Comparison of ENCODE assay signal across 1 cellular context in the genomic region with DNA sequence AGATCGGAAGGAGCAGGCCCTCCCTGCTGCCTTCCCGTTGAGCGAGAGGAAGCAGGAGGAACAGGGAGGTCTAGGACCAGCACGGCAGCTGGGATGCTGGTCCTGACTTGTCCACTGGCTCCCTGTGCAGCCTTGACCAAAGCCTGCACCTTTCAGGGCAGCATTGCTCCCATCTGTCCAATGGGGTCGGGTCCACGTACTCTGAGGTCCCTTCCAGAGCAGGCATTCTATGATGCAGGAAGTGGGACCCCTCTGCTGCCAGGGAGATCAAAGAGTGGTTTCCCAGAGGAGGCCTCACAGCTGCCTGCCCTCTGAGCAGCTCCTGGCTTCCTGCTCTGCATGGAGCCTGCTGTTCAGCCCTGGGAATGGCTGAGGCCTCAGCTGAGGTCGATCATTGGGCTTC.
A peak's percentile ranks its signal among the peaks of the same experiment; 100 is the strongest.
TF ChIP-seq lines count a peak whose summit lies in the region.

No MANE protein-coding gene starts in this region.

TF ChIP-seq in HepG2, 621 proteins besides CTCF, POLR2A, EP300 and RAD21 (continued from another document and continues in another):
- TF ChIP-seq HMGXB4 (CRISPR knock-in tag; IDR thresholded peaks at IDR 0.05; ENCODE audit: borderline replicate concordance in 1 of 2, low read depth in 1 of 2) (no peak), ARID4A (CRISPR knock-in tag; IDR thresholded peaks at IDR 0.05; ENCODE audit: borderline replicate concordance) (peak; percentile 34; the same call in 1 of the 2 replicates), RCOR2 (CRISPR knock-in tag; IDR thresholded peaks at IDR 0.05) (no peak), HNF1B (CRISPR knock-in tag; IDR thresholded peaks at IDR 0.05) (peak; percentile 57), RXRA (CRISPR knock-in tag; IDR thresholded peaks at IDR 0.05) (peak; percentile 62; the same call in 1 of the 2 replicates), ZBTB1 (CRISPR knock-in tag; IDR thresholded peaks at IDR 0.05; ENCODE audit: borderline replicate concordance) (no peak), HOXA3 (CRISPR knock-in tag; IDR thresholded peaks at IDR 0.05) (peak; percentile 25; the same call in 1 of the 2 replicates), ZNF317 (CRISPR knock-in tag; IDR thresholded peaks at IDR 0.05) (no peak; the same call in 1 of the 2 replicates), ZNF772 (CRISPR knock-in tag; IDR thresholded peaks at IDR 0.05) (no peak), ZNF790 (CRISPR knock-in tag; IDR thresholded peaks at IDR 0.05; ENCODE audit: borderline replicate concordance) (no peak), ZNF329 (CRISPR knock-in tag; IDR thresholded peaks at IDR 0.05; ENCODE audit: low read depth) (no peak), ZNF792 (CRISPR knock-in tag; IDR thresholded peaks at IDR 0.05) (no peak), IKZF4 (CRISPR knock-in tag; IDR thresholded peaks at IDR 0.05; ENCODE audit: borderline replicate concordance, low read depth, not compliant biosample characterization) (no peak), PHF8 (CRISPR knock-in tag; IDR thresholded peaks at IDR 0.05) (no peak), ELF3 (CRISPR knock-in tag; IDR thresholded peaks at IDR 0.05) (peak; percentile 93), ZMYM4 (CRISPR knock-in tag; IDR thresholded peaks at IDR 0.05) (peak; percentile 32; the same call in 1 of the 2 replicates), MED1 (CRISPR knock-in tag; IDR thresholded peaks at IDR 0.05) (peak; percentile 60), ZNF230 (CRISPR knock-in tag; IDR thresholded peaks at IDR 0.05) (no peak), KDM1A (CRISPR knock-in tag; IDR thresholded peaks at IDR 0.05) (peak; percentile 26; the same call in 1 of the 2 replicates), ELF1 (CRISPR knock-in tag; IDR thresholded peaks at IDR 0.05) (peak; percentile 81), ZNF629 (CRISPR knock-in tag; conservative IDR thresholded peaks at IDR 0.05) (peak; percentile 58; the same call in 1 of the 2 replicates), ZBTB3 (CRISPR knock-in tag; IDR thresholded peaks at IDR 0.05; ENCODE audit: borderline replicate concordance, low read depth) (no peak), ZNF75D (CRISPR knock-in tag; IDR thresholded peaks at IDR 0.05; ENCODE audit: borderline replicate concordance) (no peak), ZSCAN21 (CRISPR knock-in tag; IDR thresholded peaks at IDR 0.05; ENCODE audit: borderline replicate concordance) (0 out of 2 replicates have a peak, but pooled peaks have one; percentile 27), GRHL1 (CRISPR knock-in tag; conservative IDR thresholded peaks at IDR 0.05) (no peak), ARID2 (CRISPR knock-in tag; IDR thresholded peaks at IDR 0.05; ENCODE audit: borderline replicate concordance) (no peak), ZNF124 (CRISPR knock-in tag; IDR thresholded peaks at IDR 0.05) (no peak), IRX3 (CRISPR knock-in tag; IDR thresholded peaks at IDR 0.05; ENCODE audit: borderline replicate concordance, low read depth) (no peak), NRL (CRISPR knock-in tag; IDR thresholded peaks at IDR 0.05; ENCODE audit: borderline replicate concordance) (0 out of 2 replicates have a peak, but pooled peaks have one; percentile 22), TRIM22 (IDR thresholded peaks at IDR 0.05) (no peak), ZBTB7A (CRISPR knock-in tag; IDR thresholded peaks at IDR 0.05) (0 out of 2 replicates have a peak, but pooled peaks have one; percentile 54)
- TF ChIP-seq, protein P1, sequence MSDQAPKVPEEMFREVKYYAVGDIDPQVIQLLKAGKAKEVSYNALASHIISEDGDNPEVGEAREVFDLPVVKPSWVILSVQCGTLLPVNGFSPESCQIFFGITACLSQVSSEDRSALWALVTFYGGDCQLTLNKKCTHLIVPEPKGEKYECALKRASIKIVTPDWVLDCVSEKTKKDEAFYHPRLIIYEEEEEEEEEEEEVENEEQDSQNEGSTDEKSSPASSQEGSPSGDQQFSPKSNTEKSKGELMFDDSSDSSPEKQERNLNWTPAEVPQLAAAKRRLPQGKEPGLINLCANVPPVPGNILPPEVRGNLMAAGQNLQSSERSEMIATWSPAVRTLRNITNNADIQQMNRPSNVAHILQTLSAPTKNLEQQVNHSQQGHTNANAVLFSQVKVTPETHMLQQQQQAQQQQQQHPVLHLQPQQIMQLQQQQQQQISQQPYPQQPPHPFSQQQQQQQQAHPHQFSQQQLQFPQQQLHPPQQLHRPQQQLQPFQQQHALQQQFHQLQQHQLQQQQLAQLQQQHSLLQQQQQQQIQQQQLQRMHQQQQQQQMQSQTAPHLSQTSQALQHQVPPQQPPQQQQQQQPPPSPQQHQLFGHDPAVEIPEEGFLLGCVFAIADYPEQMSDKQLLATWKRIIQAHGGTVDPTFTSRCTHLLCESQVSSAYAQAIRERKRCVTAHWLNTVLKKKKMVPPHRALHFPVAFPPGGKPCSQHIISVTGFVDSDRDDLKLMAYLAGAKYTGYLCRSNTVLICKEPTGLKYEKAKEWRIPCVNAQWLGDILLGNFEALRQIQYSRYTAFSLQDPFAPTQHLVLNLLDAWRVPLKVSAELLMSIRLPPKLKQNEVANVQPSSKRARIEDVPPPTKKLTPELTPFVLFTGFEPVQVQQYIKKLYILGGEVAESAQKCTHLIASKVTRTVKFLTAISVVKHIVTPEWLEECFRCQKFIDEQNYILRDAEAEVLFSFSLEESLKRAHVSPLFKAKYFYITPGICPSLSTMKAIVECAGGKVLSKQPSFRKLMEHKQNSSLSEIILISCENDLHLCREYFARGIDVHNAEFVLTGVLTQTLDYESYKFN (CRISPR knock-in tag; conservative IDR thresholded peaks at IDR 0.05): peak; percentile 75
- TF ChIP-seq, protein P2, sequence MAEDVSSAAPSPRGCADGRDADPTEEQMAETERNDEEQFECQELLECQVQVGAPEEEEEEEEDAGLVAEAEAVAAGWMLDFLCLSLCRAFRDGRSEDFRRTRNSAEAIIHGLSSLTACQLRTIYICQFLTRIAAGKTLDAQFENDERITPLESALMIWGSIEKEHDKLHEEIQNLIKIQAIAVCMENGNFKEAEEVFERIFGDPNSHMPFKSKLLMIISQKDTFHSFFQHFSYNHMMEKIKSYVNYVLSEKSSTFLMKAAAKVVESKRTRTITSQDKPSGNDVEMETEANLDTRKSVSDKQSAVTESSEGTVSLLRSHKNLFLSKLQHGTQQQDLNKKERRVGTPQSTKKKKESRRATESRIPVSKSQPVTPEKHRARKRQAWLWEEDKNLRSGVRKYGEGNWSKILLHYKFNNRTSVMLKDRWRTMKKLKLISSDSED (CRISPR knock-in tag; IDR thresholded peaks at IDR 0.05): no peak
- TF ChIP-seq, protein P3, sequence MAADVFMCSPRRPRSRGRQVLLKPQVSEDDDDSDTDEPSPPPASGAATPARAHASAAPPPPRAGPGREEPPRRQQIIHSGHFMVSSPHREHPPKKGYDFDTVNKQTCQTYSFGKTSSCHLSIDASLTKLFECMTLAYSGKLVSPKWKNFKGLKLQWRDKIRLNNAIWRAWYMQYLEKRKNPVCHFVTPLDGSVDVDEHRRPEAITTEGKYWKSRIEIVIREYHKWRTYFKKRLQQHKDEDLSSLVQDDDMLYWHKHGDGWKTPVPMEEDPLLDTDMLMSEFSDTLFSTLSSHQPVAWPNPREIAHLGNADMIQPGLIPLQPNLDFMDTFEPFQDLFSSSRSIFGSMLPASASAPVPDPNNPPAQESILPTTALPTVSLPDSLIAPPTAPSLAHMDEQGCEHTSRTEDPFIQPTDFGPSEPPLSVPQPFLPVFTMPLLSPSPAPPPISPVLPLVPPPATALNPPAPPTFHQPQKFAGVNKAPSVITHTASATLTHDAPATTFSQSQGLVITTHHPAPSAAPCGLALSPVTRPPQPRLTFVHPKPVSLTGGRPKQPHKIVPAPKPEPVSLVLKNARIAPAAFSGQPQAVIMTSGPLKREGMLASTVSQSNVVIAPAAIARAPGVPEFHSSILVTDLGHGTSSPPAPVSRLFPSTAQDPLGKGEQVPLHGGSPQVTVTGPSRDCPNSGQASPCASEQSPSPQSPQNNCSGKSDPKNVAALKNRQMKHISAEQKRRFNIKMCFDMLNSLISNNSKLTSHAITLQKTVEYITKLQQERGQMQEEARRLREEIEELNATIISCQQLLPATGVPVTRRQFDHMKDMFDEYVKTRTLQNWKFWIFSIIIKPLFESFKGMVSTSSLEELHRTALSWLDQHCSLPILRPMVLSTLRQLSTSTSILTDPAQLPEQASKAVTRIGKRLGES (CRISPR knock-in tag; IDR thresholded peaks at IDR 0.05; ENCODE audit: borderline replicate concordance): no peak
- TF ChIP-seq, protein P4, sequence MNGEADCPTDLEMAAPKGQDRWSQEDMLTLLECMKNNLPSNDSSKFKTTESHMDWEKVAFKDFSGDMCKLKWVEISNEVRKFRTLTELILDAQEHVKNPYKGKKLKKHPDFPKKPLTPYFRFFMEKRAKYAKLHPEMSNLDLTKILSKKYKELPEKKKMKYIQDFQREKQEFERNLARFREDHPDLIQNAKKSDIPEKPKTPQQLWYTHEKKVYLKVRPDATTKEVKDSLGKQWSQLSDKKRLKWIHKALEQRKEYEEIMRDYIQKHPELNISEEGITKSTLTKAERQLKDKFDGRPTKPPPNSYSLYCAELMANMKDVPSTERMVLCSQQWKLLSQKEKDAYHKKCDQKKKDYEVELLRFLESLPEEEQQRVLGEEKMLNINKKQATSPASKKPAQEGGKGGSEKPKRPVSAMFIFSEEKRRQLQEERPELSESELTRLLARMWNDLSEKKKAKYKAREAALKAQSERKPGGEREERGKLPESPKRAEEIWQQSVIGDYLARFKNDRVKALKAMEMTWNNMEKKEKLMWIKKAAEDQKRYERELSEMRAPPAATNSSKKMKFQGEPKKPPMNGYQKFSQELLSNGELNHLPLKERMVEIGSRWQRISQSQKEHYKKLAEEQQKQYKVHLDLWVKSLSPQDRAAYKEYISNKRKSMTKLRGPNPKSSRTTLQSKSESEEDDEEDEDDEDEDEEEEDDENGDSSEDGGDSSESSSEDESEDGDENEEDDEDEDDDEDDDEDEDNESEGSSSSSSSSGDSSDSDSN (CRISPR knock-in tag; IDR thresholded peaks at IDR 0.05): peak; percentile 57
